ENCODE assay signal across 1 cellular context in genomic region chr2:87516369-87516967, GRCh38.
TF ChIP-seq lines count a peak whose summit lies in the region.
"Not testable (repeated sequence)": the region's sequence is repeated elsewhere in the genome, so short reads cannot be mapped to it uniquely, and the experiment has no call there.

No MANE protein-coding gene starts in this region.

TF ChIP-seq in K562, 482 proteins besides CTCF, POLR2A, EP300 and RAD21 (continued from another document):
- TF ChIP-seq MNT (conservative IDR thresholded peaks at IDR 0.05): 0 out of 4 replicates have a peak, but pooled peaks of 1 of the 2 experiments have one; percentile 24
- peak in 1 of 3 experiments; percentile 19 for TF ChIP-seq YY1 (IDR thresholded peaks at IDR 0.05; ENCODE audit: borderline replicate concordance in 1 of 3, control insufficient read depth in 1 of 3, extremely low read depth in 1 of 3, insufficient read depth in 3 of 3, insufficient read length in 1 of 3, insufficient replicate concordance in 2 of 3, low read depth in 1 of 3, low read length in 2 of 3)
- peak; percentile 44; the same call in 1 of the 2 replicates for TF ChIP-seq GATA2 (CRISPR knock-in tag; IDR thresholded peaks at IDR 0.05)
- TF ChIP-seq L3MBTL2 (IDR thresholded peaks at IDR 0.05): peak; percentile 22; the same call in 1 of the 2 replicates
- TF ChIP-seq ATF4 (CRISPR knock-in tag; IDR thresholded peaks at IDR 0.05): peak; percentile 54; the same call in 1 of the 2 replicates
- TF ChIP-seq SMAD4 (CRISPR knock-in tag; conservative IDR thresholded peaks at IDR 0.05): peak; percentile 89
- TF ChIP-seq PYGO2 (tag; IDR thresholded peaks at IDR 0.05): 0 out of 2 replicates have a peak, but pooled peaks have one; percentile 12
- TF ChIP-seq ZKSCAN8 (CRISPR knock-in tag; IDR thresholded peaks at IDR 0.05): peak; percentile 94
- peak; percentile 90 for TF ChIP-seq ARID1B (IDR thresholded peaks at IDR 0.05)
- TF ChIP-seq MTA2 (IDR thresholded peaks at IDR 0.05; ENCODE audit: low read depth): peak; percentile 82
- peak; percentile 44; the same call in 1 of the 2 replicates for TF ChIP-seq MTA3 (IDR thresholded peaks at IDR 0.05; ENCODE audit: borderline replicate concordance)
- peak; percentile 72 for TF ChIP-seq CXXC5 (CRISPR knock-in tag; IDR thresholded peaks at IDR 0.05)
- TF ChIP-seq TEAD4 (IDR thresholded peaks at IDR 0.05; ENCODE audit: low read length): peak; percentile 81
- not testable (repeated sequence) for TF ChIP-seq TEAD4 (CRISPR knock-in tag; IDR thresholded peaks at IDR 0.05; ENCODE audit: borderline replicate concordance); JUND (IDR thresholded peaks at IDR 0.05; ENCODE audit: borderline replicate concordance, low read depth, low read length); NR4A1 (CRISPR knock-in tag; IDR thresholded peaks at IDR 0.05)
- TF ChIP-seq ZNF589 (CRISPR knock-in tag; IDR thresholded peaks at IDR 0.05; ENCODE audit: low read depth): peak; percentile 96
- peak; percentile 30 for TF ChIP-seq POLR2B (IDR thresholded peaks at IDR 0.05; ENCODE audit: low read depth, partially characterized antibody)
- TF ChIP-seq BHLHE40 (IDR thresholded peaks at IDR 0.05; ENCODE audit: low read length): peak; percentile 54
- TF ChIP-seq ZNF639 (CRISPR knock-in tag; conservative IDR thresholded peaks at IDR 0.05 in 1 of 2, IDR thresholded peaks at IDR 0.05 in 1 of 2): peak in 1 of 2 experiments; percentile 95; a peak in 2 of 4 replicates
- TF ChIP-seq SOX6 (IDR thresholded peaks at IDR 0.05): peak; percentile 56
- TF ChIP-seq VEZF1 (CRISPR knock-in tag; IDR thresholded peaks at IDR 0.05): peak; percentile 52; the same call in 1 of the 2 replicates
- TF ChIP-seq JUND (tag; IDR thresholded peaks at IDR 0.05; ENCODE audit: borderline replicate concordance, low read depth, low read length): peak; percentile 49; the same call in 2 of the 3 replicates
- peak; percentile 84 for TF ChIP-seq NR4A1 (tag; IDR thresholded peaks at IDR 0.05)
- TF ChIP-seq HDAC8 (tag; IDR thresholded peaks at IDR 0.05): 0 out of 2 replicates have a peak, but pooled peaks have one; percentile 42
- TF ChIP-seq ZMIZ1 (IDR thresholded peaks at IDR 0.05; ENCODE audit: low read depth in 2 of 2, low read length in 2 of 2): peak in 1 of 2 experiments; percentile 59; a peak in 1 of 4 replicates
- TF ChIP-seq KLF16 (IDR thresholded peaks at IDR 0.05): peak; percentile 68; the same call in 1 of the 2 replicates
- peak; percentile 96 for TF ChIP-seq CUX1 (CRISPR knock-in tag; IDR thresholded peaks at IDR 0.05)
